In genomic region chr9:125189011-125189360, GRCh38 we compare ENCODE assay signal across 8 cellular contexts. TPM values are rescaled to one million over a fixed set of nuclear protein-coding genes. Genes with fewer than 3 reads are reported as not detected.
A peak's percentile ranks its signal among the peaks of the same experiment; 100 is the strongest.
DNase-seq lines count a peak whose midpoint lies in the region; ATAC-seq and TF ChIP-seq lines count a peak whose summit lies in the region.

No MANE protein-coding gene starts in this region.

- peak overlapping the region; percentile 95 for H3K27ac ChIP-seq in neutrophil

- no peaks in the 10 kb centered on the region for H3K27me3 ChIP-seq in neutrophil

- POLR2A ChIA-PET in activated CD8-positive, alpha-beta T cell treated with anti-CD3 and anti-CD28 coated beads for 36 hours (lab: Charles Lee) = interaction anchor here (1.2 to 1.9 kb wide), 4 partner anchors 10 to 97 kb away, joined by 3 to 6 read pairs (median 5); no protein-coding TSS in a partner anchor

- H3K4me3 ChIP-seq in fibroblast of the aortic adventitia (ENCODE audit: low read depth, low read length) = peak overlapping the region; percentile 95
- peak overlapping the region; percentile 89 to 98 for H3K4me3 ChIP-seq in neutrophil (ENCODE audit: low read depth in 1 of 2, low read length in 1 of 2)

- H3K4me1 ChIP-seq in neutrophil (ENCODE audit: control insufficient read depth in 1 of 2, insufficient read depth in 1 of 2, low read depth in 1 of 2, low read length in 1 of 2) = peaks cover 34 to 45% of the 10 kb centered on the region in 2 experiments

- CTCF ChIA-PET in activated CD8-positive, alpha-beta T cell treated with anti-CD3 and anti-CD28 coated beads for 36 hours (lab: Charles Lee) = interaction anchor here (1.0 kb wide), 1 partner anchor 46 kb away, joined by 3 read pairs; the partner anchor contains the start of gene SCAI

- H3K27ac Mint-ChIP-seq in activated CD8-positive, alpha-beta T cell treated with anti-CD3 and anti-CD28 coated beads for 36 hours = peak overlapping the region; percentile 98

- peak; percentile 10 for DNase-seq in AG08395 (ENCODE audit: low spot score)
- peak; percentile 20 for DNase-seq in HK-2 (ENCODE audit: unreplicated experiment)
- peak; percentile 60 for DNase-seq in activated CD8-positive, alpha-beta T cell treated with anti-CD3 and anti-CD28 coated beads for 36 hours
- no peak for DNase-seq in fibroblast of the aortic adventitia (ENCODE audit: low read depth)
- no peak for DNase-seq in NCI-H446 (lab: John Stamatoyannopoulos, UW)

- peaks cover 47% of the 10 kb centered on the region for H3K4me1 Mint-ChIP-seq in activated CD8-positive, alpha-beta T cell treated with anti-CD3 and anti-CD28 coated beads for 36 hours (ENCODE audit: low read depth)

- H3K36me3 ChIP-seq in neutrophil = peaks cover 9% of the 10 kb centered on the region

- ATAC-seq in GM19328 (IDR thresholded peaks at IDR 0.05; ENCODE audit: unreplicated experiment) (peak; percentile 13), esophagus mucosa (no peak)
- no peak for ATAC-seq in activated CD8-positive, alpha-beta T cell treated with anti-CD3 and anti-CD28 coated beads for 36 hours

- no peaks in the 10 kb centered on the region for H3K9me3 Mint-ChIP-seq in activated CD8-positive, alpha-beta T cell treated with anti-CD3 and anti-CD28 coated beads for 36 hours

- no peaks in the 10 kb centered on the region for H3K9me3 ChIP-seq in neutrophil

- TF ChIP-seq CTCF in activated CD8-positive, alpha-beta T cell treated with anti-CD3 and anti-CD28 coated beads for 36 hours (IDR thresholded peaks at IDR 0.05) = no peak
- TF ChIP-seq CTCF in fibroblast of the aortic adventitia (IDR thresholded peaks at IDR 0.05; ENCODE audit: insufficient read depth, low read length) (no peak), neutrophil (IDR thresholded peaks at IDR 0.05) (no peak)

- peak overlapping the region; percentile 98 for H3K4me3 Mint-ChIP-seq in activated CD8-positive, alpha-beta T cell treated with anti-CD3 and anti-CD28 coated beads for 36 hours

- intact Hi-C loops in activated CD8-positive, alpha-beta T cell treated with anti-CD3 and anti-CD28 coated beads for 36 hours (cut with micrococcal nuclease) = no loop called here

- H3K36me3 Mint-ChIP-seq in activated CD8-positive, alpha-beta T cell treated with anti-CD3 and anti-CD28 coated beads for 36 hours (ENCODE audit: low read depth) = peaks cover 9% of the 10 kb centered on the region

- no peaks in the 10 kb centered on the region for H3K27me3 Mint-ChIP-seq in activated CD8-positive, alpha-beta T cell treated with anti-CD3 and anti-CD28 coated beads for 36 hours

RNA-seq across cellular contexts. Expression of gene PPP6C, which starts 0.6 kb away (rescaled TPM):
- total RNA-seq in activated CD8-positive, alpha-beta T cell treated with anti-CD3 and anti-CD28 coated beads for 36 hours = 10 to 100 TPM; 43.1 to 44.8 TPM
- total RNA-seq in fibroblast of the aortic adventitia (ENCODE audit: low replicate concordance) (28.0 and 28.5 TPM in 2 replicates), esophagus mucosa (38.8 TPM)

RNA-seq across cellular contexts. Expression of gene RABEPK, which starts 11.4 kb away (rescaled TPM):
- total RNA-seq in activated CD8-positive, alpha-beta T cell treated with anti-CD3 and anti-CD28 coated beads for 36 hours = 10 to 100 TPM; 30.0 to 30.4 TPM
- total RNA-seq in fibroblast of the aortic adventitia (ENCODE audit: low replicate concordance) = 9.2 and 25.2 TPM in 2 replicates
- 15.0 TPM for total RNA-seq in esophagus mucosa

RNA-seq across cellular contexts. Expression of gene SCAI, which starts 45.7 kb away (rescaled TPM):
- total RNA-seq in activated CD8-positive, alpha-beta T cell treated with anti-CD3 and anti-CD28 coated beads for 36 hours = 10 to 100 TPM in 1 of 2 experiments, 1 to 10 TPM in 1; 9.6 to 10.8 TPM
- total RNA-seq in fibroblast of the aortic adventitia (ENCODE audit: low replicate concordance) = 7.3 and 14.0 TPM in 2 replicates
- total RNA-seq in esophagus mucosa = 3.0 TPM

RNA-seq across cellular contexts. Expression of gene HSPA5, which starts 52.2 kb away (rescaled TPM):
- total RNA-seq in activated CD8-positive, alpha-beta T cell treated with anti-CD3 and anti-CD28 coated beads for 36 hours = 100 to 1,000 TPM; 161 to 163 TPM
- total RNA-seq in fibroblast of the aortic adventitia (ENCODE audit: low replicate concordance) (126 and 128 TPM in 2 replicates), esophagus mucosa (119 TPM)

Comparison
In these comparisons a context has a peak if more than half of its experiments do, and no peak if none do; other contexts are left out.
1. DNase-seq: peak in AG08395 (single experiment), HK-2 (single experiment) and activated CD8-positive, alpha-beta T cell treated with anti-CD3 and anti-CD28 coated beads for 36 hours (single experiment); none in fibroblast of the aortic adventitia (single experiment) and NCI-H446 (0 of 2).